In genomic region chr15:69222002-69222474, GRCh38 we compare ENCODE assay signal across 1 cellular context.
A peak's percentile ranks its signal among the peaks of the same experiment; 100 is the strongest.
TF ChIP-seq lines count a peak whose summit lies in the region.

No MANE protein-coding gene starts in this region.

TF ChIP-seq in HepG2, 621 proteins besides CTCF, POLR2A, EP300 and RAD21 (continued from another document and continues in another):
- TF ChIP-seq ZNF414 (CRISPR knock-in tag; IDR thresholded peaks at IDR 0.05) (no peak), PHF8 (CRISPR knock-in tag; IDR thresholded peaks at IDR 0.05) (no peak), IRF9 (CRISPR knock-in tag; IDR thresholded peaks at IDR 0.05; ENCODE audit: borderline replicate concordance) (0 out of 2 replicates have a peak, but pooled peaks have one; percentile 36), ZNF260 (CRISPR knock-in tag; IDR thresholded peaks at IDR 0.05; ENCODE audit: borderline replicate concordance, low read depth) (no peak), ZNF776 (CRISPR knock-in tag; IDR thresholded peaks at IDR 0.05) (no peak), ARNT2 (CRISPR knock-in tag; IDR thresholded peaks at IDR 0.05; ENCODE audit: low read depth) (no peak), BORCS8-MEF2B (CRISPR knock-in tag; IDR thresholded peaks at IDR 0.05) (peak; percentile 63; the same call in 1 of the 2 replicates), GMEB2 (CRISPR knock-in tag; IDR thresholded peaks at IDR 0.05; ENCODE audit: low read depth) (no peak), POGZ (CRISPR knock-in tag; IDR thresholded peaks at IDR 0.05) (peak; percentile 61; the same call in 1 of the 2 replicates), KLF13 (CRISPR knock-in tag; IDR thresholded peaks at IDR 0.05) (no peak), PREB (CRISPR knock-in tag; IDR thresholded peaks at IDR 0.05) (no peak), ZNF605 (CRISPR knock-in tag; IDR thresholded peaks at IDR 0.05) (no peak), WIZ (CRISPR knock-in tag; IDR thresholded peaks at IDR 0.05) (no peak), RORA (CRISPR knock-in tag; IDR thresholded peaks at IDR 0.05) (no peak), ZNF564 (CRISPR knock-in tag; IDR thresholded peaks at IDR 0.05) (no peak), ZNF878 (CRISPR knock-in tag; IDR thresholded peaks at IDR 0.05) (no peak), HOXA5 (CRISPR knock-in tag; IDR thresholded peaks at IDR 0.05) (no peak), ZUFSP (CRISPR knock-in tag; IDR thresholded peaks at IDR 0.05; ENCODE audit: borderline replicate concordance) (no peak), LCORL (IDR thresholded peaks at IDR 0.05) (no peak), LCORL (CRISPR knock-in tag; IDR thresholded peaks at IDR 0.05) (no peak), ZNF543 (CRISPR knock-in tag; IDR thresholded peaks at IDR 0.05) (no peak), ZNF460 (CRISPR knock-in tag; IDR thresholded peaks at IDR 0.05; ENCODE audit: borderline replicate concordance) (no peak), TBP (CRISPR knock-in tag; IDR thresholded peaks at IDR 0.05) (no peak), ZNF552 (CRISPR knock-in tag; IDR thresholded peaks at IDR 0.05; ENCODE audit: borderline replicate concordance) (no peak), SP4 (CRISPR knock-in tag; IDR thresholded peaks at IDR 0.05) (no peak), MTF2 (CRISPR knock-in tag; IDR thresholded peaks at IDR 0.05; ENCODE audit: borderline replicate concordance) (no peak), SIN3A (IDR thresholded peaks at IDR 0.05; ENCODE audit: borderline replicate concordance, low read depth, low read length) (no peak), ZBTB2 (CRISPR knock-in tag; IDR thresholded peaks at IDR 0.05; ENCODE audit: low read depth) (no peak), ZFP90 (CRISPR knock-in tag; IDR thresholded peaks at IDR 0.05; ENCODE audit: borderline replicate concordance) (no peak), AGO1 (IDR thresholded peaks at IDR 0.05; ENCODE audit: low read depth, low read length, poor library complexity, severe bottlenecking) (no peak), SAP130 (CRISPR knock-in tag; IDR thresholded peaks at IDR 0.05; ENCODE audit: low read depth) (peak; percentile 61), ZSCAN29 (CRISPR knock-in tag; conservative IDR thresholded peaks at IDR 0.05) (no peak), KMT2A (CRISPR knock-in tag; IDR thresholded peaks at IDR 0.05) (no peak), HNF4G (IDR thresholded peaks at IDR 0.05; ENCODE audit: borderline replicate concordance, low read depth, low read length) (no peak), HNF4G (CRISPR knock-in tag; IDR thresholded peaks at IDR 0.05; ENCODE audit: borderline replicate concordance, low read depth) (peak; percentile 65; the same call in 1 of the 2 replicates), NR2F2 (IDR thresholded peaks at IDR 0.05; ENCODE audit: borderline replicate concordance, low read depth) (no peak; the same call in 1 of the 2 replicates), LRRFIP1 (CRISPR knock-in tag; conservative IDR thresholded peaks at IDR 0.05) (no peak), ZNF235 (CRISPR knock-in tag; IDR thresholded peaks at IDR 0.05; ENCODE audit: borderline replicate concordance) (no peak), MIER2 (CRISPR knock-in tag; IDR thresholded peaks at IDR 0.05) (no peak), CENPT (CRISPR knock-in tag; IDR thresholded peaks at IDR 0.05; ENCODE audit: low read depth) (no peak), BHLHE40 (IDR thresholded peaks at IDR 0.05; ENCODE audit: low read length) (no peak), PHB2 (IDR thresholded peaks at IDR 0.05; ENCODE audit: partially characterized antibody) (no peak), ZEB1 (IDR thresholded peaks at IDR 0.05; ENCODE audit: insufficient replicate concordance, low read depth) (no peak), ZNF34 (CRISPR knock-in tag; IDR thresholded peaks at IDR 0.05; ENCODE audit: borderline replicate concordance) (no peak), NFYB (CRISPR knock-in tag; IDR thresholded peaks at IDR 0.05) (no peak), ZNF281 (CRISPR knock-in tag; IDR thresholded peaks at IDR 0.05; ENCODE audit: borderline replicate concordance) (no peak; the same call in 1 of the 2 replicates), MBNL3 (CRISPR knock-in tag; conservative IDR thresholded peaks at IDR 0.05) (no peak), TAF15 (IDR thresholded peaks at IDR 0.05; ENCODE audit: low read depth, low read length, poor library complexity, severe bottlenecking) (no peak), ZNF24 (IDR thresholded peaks at IDR 0.05) (no peak), SMYD3 (CRISPR knock-in tag; IDR thresholded peaks at IDR 0.05) (0 out of 2 replicates have a peak, but pooled peaks have one; percentile 65), ZBTB33 (CRISPR knock-in tag; IDR thresholded peaks at IDR 0.05) (no peak), YY1 (IDR thresholded peaks at IDR 0.05; ENCODE audit: insufficient read depth, insufficient replicate concordance, low read depth, low read length) (no peak), ZNF720 (CRISPR knock-in tag; IDR thresholded peaks at IDR 0.05) (no peak), ZBTB1 (CRISPR knock-in tag; IDR thresholded peaks at IDR 0.05; ENCODE audit: borderline replicate concordance) (no peak), ZNF383 (CRISPR knock-in tag; IDR thresholded peaks at IDR 0.05; ENCODE audit: borderline replicate concordance) (no peak), MAFF (IDR thresholded peaks at IDR 0.05; ENCODE audit: low read depth, low read length) (0 out of 2 replicates have a peak, but pooled peaks have one; percentile 24), HMG20B (CRISPR knock-in tag; conservative IDR thresholded peaks at IDR 0.05) (no peak), MED13 (CRISPR knock-in tag; IDR thresholded peaks at IDR 0.05) (no peak), ZNF879 (CRISPR knock-in tag; IDR thresholded peaks at IDR 0.05) (no peak), ZBTB20 (CRISPR knock-in tag; IDR thresholded peaks at IDR 0.05; ENCODE audit: borderline replicate concordance, low read depth) (peak; percentile 58; the same call in 1 of the 2 replicates)
